2 cellular contexts compared by ENCODE assay signal in genomic region chr7:34596887-34597286, GRCh38.
TF ChIP-seq lines count a peak whose summit lies in the region.

No MANE protein-coding gene starts in this region.

TF ChIP-seq in IMR-90, 13 proteins besides CTCF, POLR2A, EP300 and RAD21 (continued from another document):
- no peak for TF ChIP-seq ELK1 (IDR thresholded peaks at IDR 0.05; ENCODE audit: borderline replicate concordance, low read depth, low read length)
- TF ChIP-seq MAFK (IDR thresholded peaks at IDR 0.05; ENCODE audit: low read depth, low read length), result no peak
- TF ChIP-seq MAZ (IDR thresholded peaks at IDR 0.05; ENCODE audit: borderline replicate concordance, low read depth, low read length), result no peak
- TF ChIP-seq CEBPB (IDR thresholded peaks at IDR 0.05; ENCODE audit: low read depth, low read length), result no peak
- TF ChIP-seq RCOR1 (IDR thresholded peaks at IDR 0.05; ENCODE audit: insufficient replicate concordance, low read length), result no peak

TF ChIP-seq in WTC11, 78 proteins besides CTCF, POLR2A, EP300 and RAD21 (continued from another document):
- TF ChIP-seq IRF1 (CRISPR knock-in tag; IDR thresholded peaks at IDR 0.05) (no peak), TP53 (CRISPR knock-in tag; IDR thresholded peaks at IDR 0.05) (no peak), RELA (CRISPR knock-in tag; IDR thresholded peaks at IDR 0.05; ENCODE audit: borderline replicate concordance) (no peak), HMGA2 (CRISPR knock-in tag; IDR thresholded peaks at IDR 0.05) (no peak), ZNF512 (CRISPR knock-in tag; IDR thresholded peaks at IDR 0.05; ENCODE audit: borderline replicate concordance) (no peak), ATF1 (CRISPR knock-in tag; IDR thresholded peaks at IDR 0.05) (no peak), CBFB (CRISPR knock-in tag; IDR thresholded peaks at IDR 0.05; ENCODE audit: low read depth) (no peak), ZNF416 (CRISPR knock-in tag; IDR thresholded peaks at IDR 0.05) (no peak), ZNF396 (CRISPR knock-in tag; IDR thresholded peaks at IDR 0.05; ENCODE audit: borderline replicate concordance) (no peak), ZNF281 (CRISPR knock-in tag; IDR thresholded peaks at IDR 0.05) (no peak), SMAD3 (CRISPR knock-in tag; IDR thresholded peaks at IDR 0.05; ENCODE audit: borderline replicate concordance) (no peak), ETV6 (CRISPR knock-in tag; IDR thresholded peaks at IDR 0.05) (no peak), CREB1 (CRISPR knock-in tag; IDR thresholded peaks at IDR 0.05) (no peak), STAT6 (CRISPR knock-in tag; conservative IDR thresholded peaks at IDR 0.05; ENCODE audit: low read depth) (no peak)
- TF ChIP-seq, protein P1, sequence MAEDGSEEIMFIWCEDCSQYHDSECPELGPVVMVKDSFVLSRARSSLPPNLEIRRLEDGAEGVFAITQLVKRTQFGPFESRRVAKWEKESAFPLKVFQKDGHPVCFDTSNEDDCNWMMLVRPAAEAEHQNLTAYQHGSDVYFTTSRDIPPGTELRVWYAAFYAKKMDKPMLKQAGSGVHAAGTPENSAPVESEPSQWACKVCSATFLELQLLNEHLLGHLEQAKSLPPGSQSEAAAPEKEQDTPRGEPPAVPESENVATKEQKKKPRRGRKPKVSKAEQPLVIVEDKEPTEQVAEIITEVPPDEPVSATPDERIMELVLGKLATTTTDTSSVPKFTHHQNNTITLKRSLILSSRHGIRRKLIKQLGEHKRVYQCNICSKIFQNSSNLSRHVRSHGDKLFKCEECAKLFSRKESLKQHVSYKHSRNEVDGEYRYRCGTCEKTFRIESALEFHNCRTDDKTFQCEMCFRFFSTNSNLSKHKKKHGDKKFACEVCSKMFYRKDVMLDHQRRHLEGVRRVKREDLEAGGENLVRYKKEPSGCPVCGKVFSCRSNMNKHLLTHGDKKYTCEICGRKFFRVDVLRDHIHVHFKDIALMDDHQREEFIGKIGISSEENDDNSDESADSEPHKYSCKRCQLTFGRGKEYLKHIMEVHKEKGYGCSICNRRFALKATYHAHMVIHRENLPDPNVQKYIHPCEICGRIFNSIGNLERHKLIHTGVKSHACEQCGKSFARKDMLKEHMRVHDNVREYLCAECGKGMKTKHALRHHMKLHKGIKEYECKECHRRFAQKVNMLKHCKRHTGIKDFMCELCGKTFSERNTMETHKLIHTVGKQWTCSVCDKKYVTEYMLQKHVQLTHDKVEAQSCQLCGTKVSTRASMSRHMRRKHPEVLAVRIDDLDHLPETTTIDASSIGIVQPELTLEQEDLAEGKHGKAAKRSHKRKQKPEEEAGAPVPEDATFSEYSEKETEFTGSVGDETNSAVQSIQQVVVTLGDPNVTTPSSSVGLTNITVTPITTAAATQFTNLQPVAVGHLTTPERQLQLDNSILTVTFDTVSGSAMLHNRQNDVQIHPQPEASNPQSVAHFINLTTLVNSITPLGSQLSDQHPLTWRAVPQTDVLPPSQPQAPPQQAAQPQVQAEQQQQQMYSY (CRISPR knock-in tag; IDR thresholded peaks at IDR 0.05), result no peak
- TF ChIP-seq, protein P2, sequence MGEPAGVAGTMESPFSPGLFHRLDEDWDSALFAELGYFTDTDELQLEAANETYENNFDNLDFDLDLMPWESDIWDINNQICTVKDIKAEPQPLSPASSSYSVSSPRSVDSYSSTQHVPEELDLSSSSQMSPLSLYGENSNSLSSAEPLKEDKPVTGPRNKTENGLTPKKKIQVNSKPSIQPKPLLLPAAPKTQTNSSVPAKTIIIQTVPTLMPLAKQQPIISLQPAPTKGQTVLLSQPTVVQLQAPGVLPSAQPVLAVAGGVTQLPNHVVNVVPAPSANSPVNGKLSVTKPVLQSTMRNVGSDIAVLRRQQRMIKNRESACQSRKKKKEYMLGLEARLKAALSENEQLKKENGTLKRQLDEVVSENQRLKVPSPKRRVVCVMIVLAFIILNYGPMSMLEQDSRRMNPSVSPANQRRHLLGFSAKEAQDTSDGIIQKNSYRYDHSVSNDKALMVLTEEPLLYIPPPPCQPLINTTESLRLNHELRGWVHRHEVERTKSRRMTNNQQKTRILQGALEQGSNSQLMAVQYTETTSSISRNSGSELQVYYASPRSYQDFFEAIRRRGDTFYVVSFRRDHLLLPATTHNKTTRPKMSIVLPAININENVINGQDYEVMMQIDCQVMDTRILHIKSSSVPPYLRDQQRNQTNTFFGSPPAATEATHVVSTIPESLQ (CRISPR knock-in tag; IDR thresholded peaks at IDR 0.05), result no peak
TF ChIP-seq in WTC11: peak in this region for 0.
